In genomic region chr7:41998041-41998440, GRCh38 we compare ENCODE assay signal across 24 cellular contexts.
"Had no signal": no experiment of that assay in that cellular context is flagged by ENCODE, and none has a peak within 500 bp of the region (broad histone marks: within the 10 kb centered on the region; RNA-seq: fewer than 3 reads in every experiment).

No MANE protein-coding gene starts in this region.

- DNase-seq: dermis blood vessel endothelial cell; dorsolateral prefrontal cortex; effector CD4-positive, alpha-beta T cell; effector memory CD4-positive, alpha-beta T cell; foreskin keratinocyte; heart left ventricle; hypothalamus; immature natural killer cell; islet precursor cell; kidney; kidney glomerular epithelial cell; left colon; left ventricle myocardium inferior; mammary epithelial cell; mucosa of descending colon; naive B cell had no signal

- H3K27ac Mint-ChIP-seq: immature natural killer cell, memory B cell, naive B cell had no signal

- H3K36me3 ChIP-seq: left ventricle myocardium inferior had no signal

- H3K4me3 ChIP-seq: coronary artery, dorsolateral prefrontal cortex, esophagus muscularis mucosa, gastroesophageal sphincter, heart left ventricle, hepatocyte, left ventricle myocardium inferior, lung, mucosa of descending colon had no signal

- H3K9me3 Mint-ChIP-seq: memory B cell, mesothelial cell of epicardium, naive B cell had no signal

- H3K4me3 Mint-ChIP-seq: immature natural killer cell, memory B cell, mesothelial cell of epicardium, naive B cell had no signal

- H3K4me1 Mint-ChIP-seq: naive B cell had no signal

- H2AFZ ChIP-seq: hepatocyte had no signal

- H3K27me3 ChIP-seq: esophagus muscularis mucosa, foreskin keratinocyte, gastroesophageal sphincter, heart left ventricle, hepatocyte had no signal

- ATAC-seq: foreskin keratinocyte, gastroesophageal sphincter, heart left ventricle, left colon, left lobe of liver, mucosa of descending colon had no signal

- H3K4me2 ChIP-seq: hepatocyte had no signal

- H3K79me2 ChIP-seq: hepatocyte had no signal

- H3K36me3 Mint-ChIP-seq: memory B cell, naive B cell had no signal

- H3K9me3 ChIP-seq: esophagus muscularis mucosa, gastroesophageal sphincter, heart left ventricle, left ventricle myocardium inferior, mucosa of descending colon had no signal

- H3K27ac ChIP-seq: coronary artery, dorsolateral prefrontal cortex, esophagus muscularis mucosa, gastroesophageal sphincter, hepatocyte, left ventricle myocardium inferior had no signal
